In genomic region chr11:64990222-64990918, GRCh38 we compare ENCODE assay signal across 10 cellular contexts. TPM values are rescaled to one million over a fixed set of nuclear protein-coding genes. Genes with fewer than 3 reads are reported as not detected.
A peak's percentile ranks its signal among the peaks of the same experiment; 100 is the strongest.
DNase-seq lines count a peak whose midpoint lies in the region; ATAC-seq, FAIRE-seq and TF ChIP-seq lines count a peak whose summit lies in the region.
"Had no signal": no experiment of that assay in that cellular context is flagged by ENCODE, and none has a peak within 500 bp of the region (broad histone marks: within the 10 kb centered on the region; RNA-seq: fewer than 3 reads in every experiment).

No MANE protein-coding gene starts in this region.

- H3K4me1 ChIP-seq in gastroesophageal sphincter (peaks cover 0 to 25% (median 0%) of the 10 kb centered on the region in 3 donors), pancreas (peaks cover 0 to 3% (median 0%) of the 10 kb centered on the region in 3 donors)
- peaks cover 13% of the 10 kb centered on the region for H3K4me1 ChIP-seq in effector memory CD4-positive, alpha-beta T cell (ENCODE audit: control insufficient read depth, insufficient read depth, low read length, poor library complexity, severe bottlenecking)

- H3K27ac ChIP-seq in gastroesophageal sphincter: peak overlapping the region in 3 of 4 donors; percentile 1 to 52 (median 32)
- H3K27ac ChIP-seq in pancreas: no peak overlapping the region
- no peak overlapping the region for H3K27ac ChIP-seq in effector memory CD4-positive, alpha-beta T cell (ENCODE audit: insufficient read depth, low read length, poor library complexity, severe bottlenecking)
- H3K27ac ChIP-seq: RWPE1 had no signal

- FAIRE-seq in pancreas (lab: Jason Lieb, UNC): no peak

- whole genome bisulfite sequencing in gastroesophageal sphincter (ENCODE audit: low coverage in 1 of 2), 2 donors: 37 to 39% methylated on average over 9 to 12 of the region's 15 CpGs
- WGBS in pancreas, 2 donors: 78 to 79% methylated on average over 15 of the region's 15 CpGs

- H3K4me3 ChIP-seq in gastroesophageal sphincter (peak overlapping the region in 1 of 2 donors; percentile 28), pancreas (no peak overlapping the region)
- no peak overlapping the region for H3K4me3 ChIP-seq in effector memory CD4-positive, alpha-beta T cell (ENCODE audit: insufficient read depth, low read depth, low read length, poor library complexity, severe bottlenecking)

- peaks cover 0 to 10% of the 10 kb centered on the region in 2 donors for H3K36me3 ChIP-seq in gastroesophageal sphincter
- H3K36me3 ChIP-seq in pancreas: peaks cover 0 to 4% (median 0%) of the 10 kb centered on the region in 3 donors
- no peaks in the 10 kb centered on the region for H3K36me3 ChIP-seq in effector memory CD4-positive, alpha-beta T cell (ENCODE audit: control insufficient read depth, insufficient read depth, low read length)

- intact Hi-C loops in pancreas (cut with DNase I): no loop called here

- no peak for TF ChIP-seq POLR2A in gastroesophageal sphincter (IDR thresholded peaks at IDR 0.05)

- no peak for TF ChIP-seq EP300 in gastroesophageal sphincter (IDR thresholded peaks at IDR 0.05)

- H3K9me3 ChIP-seq in gastroesophageal sphincter (no peaks in the 10 kb centered on the region), pancreas (no peaks in the 10 kb centered on the region)
- no peaks in the 10 kb centered on the region for H3K9me3 ChIP-seq in effector memory CD4-positive, alpha-beta T cell (ENCODE audit: control insufficient read depth, low read length)

- no peaks in the 10 kb centered on the region for H3K27me3 ChIP-seq in gastroesophageal sphincter
- no peaks in the 10 kb centered on the region for H3K27me3 ChIP-seq in pancreas
- H3K27me3 ChIP-seq in effector memory CD4-positive, alpha-beta T cell (replicated peaks; ENCODE audit: control insufficient read depth, insufficient read depth, low read length, poor library complexity, severe bottlenecking): no peaks in the 10 kb centered on the region

- ATAC-seq in gastroesophageal sphincter (peak; percentile 77), pancreas (peak in 3 of 4 donors; percentile 21 to 61 (median 31)), HG02623 (IDR thresholded peaks at IDR 0.05; ENCODE audit: unreplicated experiment) (no peak), GM21367 (IDR thresholded peaks at IDR 0.05; ENCODE audit: unreplicated experiment) (no peak)

- DNase-seq in EH (ENCODE audit: low read depth) (peak; percentile 50), pancreas (peak in 1 of 6 donors; percentile 10), SIG-M5 (lab: John Stamatoyannopoulos, UW) (no peak)
- DNase-seq in effector memory CD4-positive, alpha-beta T cell: no peak
- DNase-seq: mesendoderm had no signal

- TF ChIP-seq CTCF in gastroesophageal sphincter (IDR thresholded peaks at IDR 0.05) (no peak), pancreas (IDR thresholded peaks at IDR 0.05) (no peak)

TF ChIP-seq in PFSK-1, 5 proteins besides CTCF, POLR2A, EP300 and RAD21:
- 0 out of 2 replicates have a peak, but pooled peaks have one; percentile 60 for TF ChIP-seq TAF1 (IDR thresholded peaks at IDR 0.05; ENCODE audit: borderline replicate concordance, insufficient read depth, low read length)
- 0 out of 2 replicates have a peak, but pooled peaks have one; percentile 39 for TF ChIP-seq SIN3A (IDR thresholded peaks at IDR 0.05; ENCODE audit: borderline replicate concordance, insufficient read depth, low read length)
- TF ChIP-seq FOXP2 (optimal IDR thresholded peaks at IDR 0.05; ENCODE audit: borderline replicate concordance, extremely low read depth, extremely low read length, insufficient read depth): no peak
- peak in 1 of 2 experiments; percentile 36; a peak in 1 of 4 replicates for TF ChIP-seq REST (IDR thresholded peaks at IDR 0.05; ENCODE audit: insufficient read depth in 1 of 2, low read depth in 2 of 2, low read length in 2 of 2)
- peak; percentile 39; the same call in 1 of the 2 replicates for TF ChIP-seq POLR2AphosphoS5 (IDR thresholded peaks at IDR 0.05; ENCODE audit: low read depth, low read length)
TF ChIP-seq in PFSK-1: peak in this region for 4.

RNA-seq across cellular contexts. Expression of gene BATF2, which starts 6.4 kb away (rescaled TPM):
- polyA plus RNA-seq in PFSK-1 (2012; ENCODE audit: insufficient read length, low read depth): 3.9 TPM
- total RNA-seq in gastroesophageal sphincter (1 to 10 TPM; 1.5 to 3.4 (median 1.6) TPM), pancreas (1 to 10 TPM; 5.3 to 6.5 (median 5.7) TPM)
- polyA plus RNA-seq in pancreas: 1 to 10 TPM; 4.0 to 4.8 TPM

RNA-seq across cellular contexts. Expression of gene MAJIN, which starts 18.5 kb away (rescaled TPM):
- polyA plus RNA-seq in PFSK-1 (2012; ENCODE audit: insufficient read length, low read depth): not detected
- total RNA-seq in gastroesophageal sphincter (not detected), pancreas (under 1 TPM in 3 of 6 donors, not detected in 3; 0.14 to 0.47 (median 0.26) TPM)
- polyA plus RNA-seq in pancreas: under 1 TPM; 0.19 to 0.27 TPM

RNA-seq across cellular contexts. Expression of gene ARL2, which starts 23.6 kb away (rescaled TPM):
- 319 TPM for polyA plus RNA-seq in PFSK-1 (2012; ENCODE audit: insufficient read length, low read depth)
- total RNA-seq in gastroesophageal sphincter (100 to 1,000 TPM; 158 to 220 (median 179) TPM), pancreas (10 to 100 TPM; 27.8 to 47.0 (median 31.7) TPM)
- 10 to 100 TPM; 60.0 to 79.1 TPM for polyA plus RNA-seq in pancreas

RNA-seq across cellular contexts. Expression of gene SNX15, which starts 36.9 kb away (rescaled TPM):
- polyA plus RNA-seq in PFSK-1 (2012; ENCODE audit: insufficient read length, low read depth): 57.4 TPM
- total RNA-seq in gastroesophageal sphincter (10 to 100 TPM; 23.6 to 42.5 (median 30.1) TPM), pancreas (10 to 100 TPM in 3 of 6 donors, 1 to 10 TPM in 3; 8.7 to 18.3 (median 9.9) TPM)
- polyA plus RNA-seq in pancreas: 10 to 100 TPM; 10.5 to 13.8 TPM

RNA-seq across cellular contexts. Expression of gene SAC3D1, which starts 50.6 kb away (rescaled TPM):
- 70.3 TPM for polyA plus RNA-seq in PFSK-1 (2012; ENCODE audit: insufficient read length, low read depth)
- 10 to 100 TPM in 3 of 4 donors, 1 to 10 TPM in 1; 4.7 to 13.6 (median 12.7) TPM for total RNA-seq in gastroesophageal sphincter
- 1 to 10 TPM; 3.5 to 5.5 (median 4.4) TPM for total RNA-seq in pancreas
- polyA plus RNA-seq in pancreas: 1 to 10 TPM; 4.9 to 7.3 TPM

Comparison
In these comparisons a context has a peak if more than half of its experiments do, and no peak if none do; other contexts are left out.
1. ATAC-seq: peak in gastroesophageal sphincter (single experiment) and pancreas (3 of 4); none in HG02623 (single experiment) and GM21367 (single experiment).
2. H3K27ac ChIP-seq: peak in gastroesophageal sphincter (3 of 4); none in pancreas (0 of 4) and effector memory CD4-positive, alpha-beta T cell (single experiment).